Comparison of ENCODE assay signal across 8 cellular contexts in genomic region chr2:201158111-201158929, GRCh38. TPM values are rescaled to one million over a fixed set of nuclear protein-coding genes. Genes with fewer than 3 reads are reported as not detected.
DNase-seq lines count a peak whose midpoint lies in the region; ATAC-seq and TF ChIP-seq lines count a peak whose summit lies in the region.

No MANE protein-coding gene starts in this region.

- DNase-seq in stimulated activated CD8-positive, alpha-beta memory T cell treated with anti-CD3 and anti-CD28 coated beads, Interleukin-12 subunit alpha, Interleukin-12 subunit beta, amount 100 ng/mL, for 1 hour (ENCODE audit: low read depth): peak; percentile 46
- no peak for DNase-seq in stimulated activated CD8-positive, alpha-beta memory T cell treated with anti-CD3 and anti-CD28 coated beads, Interleukin-4, amount 100 ng/mL, for 48 hours
- DNase-seq in HAP-1 (ENCODE audit: low spot score in 2 of 2) (peak; percentile 72 to 78), LHCN-M2 (ENCODE audit: low read depth) (peak; percentile 84), SJSA1 (ENCODE audit: low read depth in 1 of 2, low spot score in 2 of 2) (peak; percentile 67 to 76), astrocyte of the spinal cord (ENCODE audit: low read depth, low spot score) (peak; percentile 80), hippocampal formation (lab: John Stamatoyannopoulos, UW) (peak; percentile 74 to 92), sciatic nerve (ENCODE audit: low spot score) (peak; percentile 77)

- H3K4me3 ChIP-seq in HAP-1: no peak overlapping the region
- H3K4me3 ChIP-seq in SJSA1: no peak overlapping the region
- H3K4me3 ChIP-seq in astrocyte of the spinal cord (ENCODE audit: low read depth, low read length): no peak overlapping the region

- in situ Hi-C loops in HAP-1 (cut with MboI; ENCODE audit: low sequenced_read_pairs): no loop called here
- in situ Hi-C loops in astrocyte of the spinal cord (cut with HindIII; ENCODE audit: low sequenced_read_pairs): no loop called here

- H3K36me3 ChIP-seq in HAP-1 (replicated peaks) (peaks cover 7% of the 10 kb centered on the region), SJSA1 (peaks cover 84% of the 10 kb centered on the region)

- peak; percentile 90 for ATAC-seq in sciatic nerve

- peak; percentile 71 for TF ChIP-seq CTCF in astrocyte of the spinal cord (IDR thresholded peaks at IDR 0.05; ENCODE audit: low read depth, low read length)

- H3K27me3 ChIP-seq in HAP-1 (ENCODE audit: low read depth): no peaks in the 10 kb centered on the region
- no peaks in the 10 kb centered on the region for H3K27me3 ChIP-seq in SJSA1 (replicated peaks)

- H3K9me3 ChIP-seq in HAP-1 (no peaks in the 10 kb centered on the region), SJSA1 (replicated peaks) (no peaks in the 10 kb centered on the region)

- intact Hi-C loops in sciatic nerve (cut with DNase I): no loop called here

- peak overlapping the region; percentile 15; the same call in 1 of the 2 replicates for H3K27ac ChIP-seq in SJSA1

- no peaks in the 10 kb centered on the region for H3K4me1 ChIP-seq in HAP-1
- H3K4me1 ChIP-seq in SJSA1 (replicated peaks): peaks cover 9% of the 10 kb centered on the region

RNA-seq across cellular contexts. Expression of gene CASP10, which starts 24.6 kb away (rescaled TPM):
- 0.38 and 0.52 TPM in 2 replicates for total RNA-seq in LHCN-M2 (2014; rRNA removed)
- polyA plus RNA-seq in LHCN-M2 (2012): 0.17 TPM
- 0.56 and 1.6 TPM in 2 replicates for total RNA-seq in SJSA1 (2014; rRNA removed; shearing (Covaris generic))
- total RNA-seq in sciatic nerve: 14.3 TPM

RNA-seq across cellular contexts. Expression of gene CFLAR, which starts 42.4 kb away (rescaled TPM):
- total RNA-seq in LHCN-M2 (2014; rRNA removed) (47.7 and 50.0 TPM in 2 replicates), sciatic nerve (210 TPM)
- 37.6 TPM for polyA plus RNA-seq in LHCN-M2 (2012)
- total RNA-seq in SJSA1 (2014; rRNA removed; shearing (Covaris generic)): 70.4 and 79.7 TPM in 2 replicates
